In genomic region chr5:61866930-61867329, GRCh38 we compare ENCODE assay signal across 8 cellular contexts.
DNase-seq lines count a peak whose midpoint lies in the region; ATAC-seq and TF ChIP-seq lines count a peak whose summit lies in the region.

No MANE protein-coding gene starts in this region.

- DNase-seq in SIG-M5 treated with dmso at 0.1 percent for 504 hours (lab: John Stamatoyannopoulos, UW; ENCODE audit: unreplicated experiment) (peak; percentile 3), SIG-M5 (lab: John Stamatoyannopoulos, UW) (no peak), renal cortical epithelial cell (ENCODE audit: low read depth) (peak; percentile 90), vagina (ENCODE audit: extremely low spot score in 2 of 2) (no peak), nucleus accumbens (lab: John Stamatoyannopoulos, UW) (no peak), NCI-H1048 (lab: John Stamatoyannopoulos, UW) (no peak)

- H3K4me1 ChIP-seq in OCI-LY3 (ENCODE audit: low read length) = peaks cover 4% of the 10 kb centered on the region
- no peaks in the 10 kb centered on the region for H3K4me1 ChIP-seq in vagina

- H3K27me3 ChIP-seq in OCI-LY3 (ENCODE audit: low read depth, low read length) = no peaks in the 10 kb centered on the region
- no peaks in the 10 kb centered on the region for H3K27me3 ChIP-seq in vagina

- no peak for TF ChIP-seq POLR2A in vagina (IDR thresholded peaks at IDR 0.05)

- H3K27ac ChIP-seq in OCI-LY3 (ENCODE audit: low read length) (no peak overlapping the region), vagina (no peak overlapping the region)

- no peaks in the 10 kb centered on the region for H3K79me2 ChIP-seq in OCI-LY3 (ENCODE audit: low read length)

- intact Hi-C loops in vagina (cut with DNase I) = no loop called here

- H2AFZ ChIP-seq in OCI-LY3 (ENCODE audit: low read depth, low read length) = peak overlapping the region; percentile 5; the same call in 1 of the 2 replicates

- H3K9ac ChIP-seq in OCI-LY3 (ENCODE audit: low read length) = no peak overlapping the region

- no peak overlapping the region for H3K4me2 ChIP-seq in OCI-LY3 (ENCODE audit: low read length)

- H3K36me3 ChIP-seq in OCI-LY3 (replicated peaks; ENCODE audit: low read depth, low read length) (no peaks in the 10 kb centered on the region), vagina (no peaks in the 10 kb centered on the region)

- peak; percentile 61 for ATAC-seq in HG03045 (IDR thresholded peaks at IDR 0.05; ENCODE audit: unreplicated experiment)

- H3K9me3 ChIP-seq in OCI-LY3 (ENCODE audit: insufficient read depth, low read length) (no peaks in the 10 kb centered on the region), vagina (no peaks in the 10 kb centered on the region)

- TF ChIP-seq CTCF in OCI-LY3 (IDR thresholded peaks at IDR 0.05; ENCODE audit: low read depth, low read length) (no peak), vagina (IDR thresholded peaks at IDR 0.05) (no peak)

- no peaks in the 10 kb centered on the region for H4K20me1 ChIP-seq in OCI-LY3 (ENCODE audit: insufficient read depth, low read length)

- H3K4me3 ChIP-seq in OCI-LY3 (ENCODE audit: low read length) (no peak overlapping the region), vagina (no peak overlapping the region)

Comparison
In these comparisons a context has a peak if more than half of its experiments do, and no peak if none do; other contexts are left out.
1. DNase-seq: peak in SIG-M5 treated with dmso at 0.1 percent for 504 hours (single experiment) and renal cortical epithelial cell (single experiment); none in SIG-M5 (single experiment), vagina (0 of 2), nucleus accumbens (0 of 56) and NCI-H1048 (single experiment).